In the genomic region with DNA sequence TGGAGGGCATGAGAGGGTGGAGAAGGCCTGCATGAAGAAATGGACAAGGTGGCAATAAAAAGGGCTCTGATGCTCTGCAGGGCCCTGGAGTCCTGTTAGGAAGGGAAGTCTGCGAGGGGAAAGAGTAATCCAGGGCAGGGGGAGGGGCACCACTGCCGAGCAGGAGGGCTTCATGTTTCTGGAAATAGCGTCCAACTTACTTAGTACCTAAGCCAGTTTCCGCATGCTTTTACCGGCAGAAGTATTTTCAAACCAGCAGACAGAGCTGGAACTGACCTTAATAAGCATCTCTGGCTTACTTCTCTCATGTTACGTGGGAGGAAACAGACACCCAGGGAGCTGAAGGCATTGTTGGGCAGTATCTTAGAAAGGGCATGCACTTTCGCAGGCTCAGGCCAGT, we compare ENCODE assay signal across 25 cellular contexts.
"Had no signal": no experiment of that assay in that cellular context is flagged by ENCODE, and none has a peak within 500 bp of the region (broad histone marks: within the 10 kb centered on the region; RNA-seq: fewer than 3 reads in every experiment).

No MANE protein-coding gene starts in this region.

- H3K4me1 ChIP-seq: left lung, psoas muscle, right lobe of liver, SJSA1 had no signal

- DNase-seq: activated CD4-positive, alpha-beta T cell treated with anti-CD3 and anti-CD28 coated beads for 36 hours; activated CD4-positive, alpha-beta T cell treated with anti-CD3 and anti-CD28 coated beads, Interleukin-2, amount 50 U/mL, for 4 hours; activated CD8-positive, alpha-beta memory T cell treated with anti-CD3 and anti-CD28 coated beads for 24 hours; activated CD8-positive, alpha-beta memory T cell treated with anti-CD3 and anti-CD28 coated beads, Interleukin-2, amount 50 U/mL, for 4 hours; activated T-cell treated with anti-CD3 and anti-CD28 coated beads, Interleukin-2, amount 50 U/mL, for 24 hours; adrenal gland; effector CD8-positive, alpha-beta T cell; erythroblast; foreskin keratinocyte; kidney; left lung; nucleus accumbens; psoas muscle; right lobe of liver; small intestine; stimulated activated CD4-positive, alpha-beta T cell treated with anti-CD3 and anti-CD28 coated beads, Interleukin-15, amount 100 ng/mL, for 24 hours; stimulated activated naive CD4-positive, alpha-beta T cell treated with Interleukin-2 at 50 U/mL for 16 hours; T-helper 1 cell; T-helper 9 cell had no signal

- H3K27ac ChIP-seq: foreskin keratinocyte, left lung, psoas muscle, right lobe of liver, SJSA1 had no signal

- H3K4me3 ChIP-seq: adrenal gland, left lung, lung, psoas muscle, right lobe of liver, SJSA1 had no signal

- H3K27me3 ChIP-seq: adrenal gland, foreskin keratinocyte, left lung, right lobe of liver, SJSA1 had no signal

- H3K9me3 ChIP-seq: adrenal gland, left lung, psoas muscle, right lobe of liver, SJSA1 had no signal

- H3K36me3 ChIP-seq: adrenal gland, left lung, right lobe of liver, SJSA1 had no signal

- ATAC-seq: activated CD4-positive, alpha-beta T cell treated with anti-CD3 and anti-CD28 coated beads for 36 hours; activated naive CD4-positive, alpha-beta T cell treated with anti-CD3 and anti-CD28 coated beads, Interleukin-2, amount 50 U/mL, for 72 hours; activated T-helper 17 cell treated with anti-CD3 and anti-CD28 coated beads, Interleukin-2, amount 50 U/mL, for 72 hours; foreskin keratinocyte; left lung; natural killer cell treated with Interleukin-12 subunit alpha and Interleukin-12 subunit beta and Interleukin-15 and Interleukin-18, amount 100 ng/mL, for 72 hours; right lobe of liver; WTC11 had no signal
